ENCODE assay signal across 8 cellular contexts in genomic region chr3:16309558-16309957, GRCh38. TPM values are rescaled to one million over a fixed set of nuclear protein-coding genes. Genes with fewer than 3 reads are reported as not detected.
A peak's percentile ranks its signal among the peaks of the same experiment; 100 is the strongest.
DNase-seq lines count a peak whose midpoint lies in the region; ATAC-seq and TF ChIP-seq lines count a peak whose summit lies in the region.

No MANE protein-coding gene starts in this region.

- H3K4me3 ChIP-seq in epithelial cell of esophagus (ENCODE audit: low read length) (no peak overlapping the region), coronary artery (no peak overlapping the region)

- no peaks in the 10 kb centered on the region for H3K9me3 Mint-ChIP-seq in T-cell

- H3K4me1 Mint-ChIP-seq in T-cell = peaks cover 92 to 93% (median 93%) of the 10 kb centered on the region in 3 donors

- no peak overlapping the region for H3K27ac ChIP-seq in coronary artery

- H3K4me3 Mint-ChIP-seq in T-cell = peak overlapping the region; percentile 74 to 88 (median 80)

- no peaks in the 10 kb centered on the region for H3K27me3 Mint-ChIP-seq in T-cell

- CTCF ChIA-PET in T-cell (lab: Charles Lee) = interaction anchor here in 1 of 2 donors (0.6 kb wide), 1 partner anchor 1354 kb away, joined by 4 read pairs; no protein-coding TSS in a partner anchor

- peak overlapping the region; percentile 98 to 99 for H3K27ac Mint-ChIP-seq in T-cell

- DNase-seq in stimulated activated CD4-positive, alpha-beta T cell treated with anti-CD3 and anti-CD28 coated beads, Interleukin-1b, Interleukin-23, amount 100 ng/mL, for 48 hours = peak; percentile 52
- DNase-seq in stimulated activated CD4-positive, alpha-beta T cell treated with anti-CD3 and anti-CD28 coated beads, Interleukin-2, amount 100 ng/mL, for 48 hours = no peak
- peak in 20 of 34 experiments; percentile 24 to 62 (median 42) for DNase-seq in T-cell
- DNase-seq in epithelial cell of esophagus (ENCODE audit: low read depth) = peak; percentile 79
- no peak for DNase-seq in mucosa of gallbladder (ENCODE audit: low spot score)
- no peak for DNase-seq in GM03348 (ENCODE audit: low spot score)
- DNase-seq in coronary artery (ENCODE audit: low spot score) = no peak

- no peak for TF ChIP-seq CTCF in epithelial cell of esophagus (IDR thresholded peaks at IDR 0.05; ENCODE audit: insufficient read depth, low read depth, low read length, missing control alignments)
- TF ChIP-seq CTCF in coronary artery (IDR thresholded peaks at IDR 0.05) = no peak

- POLR2A ChIA-PET in T-cell (lab: Charles Lee) = interaction anchor here in 1 of 2 donors (1.0 kb wide), 1 partner anchor 21 kb away, joined by 6 read pairs; no protein-coding TSS in a partner anchor

- H3K36me3 Mint-ChIP-seq in T-cell = peaks cover 58% of the 10 kb centered on the region

- ATAC-seq in HG03139 (IDR thresholded peaks at IDR 0.05; ENCODE audit: unreplicated experiment) = peak; percentile 85
- peak; percentile 69 to 85 (median 84) for ATAC-seq in T-cell (replicated peaks in 1 of 4)

RNA-seq across cellular contexts. Expression of gene OXNAD1, which starts 44.5 kb away (rescaled TPM):
- total RNA-seq in T-cell (100 to 1,000 TPM in 3 of 5 donors, 10 to 100 TPM in 2; 78.5 to 218 (median 101) TPM), mucosa of gallbladder (15.3 TPM)

RNA-seq across cellular contexts. Expression of gene DPH3, which starts 44.8 kb away (rescaled TPM):
- total RNA-seq in T-cell (10 to 100 TPM; 13.1 to 19.0 (median 14.4) TPM), mucosa of gallbladder (17.3 TPM)

Comparison
In these comparisons a context has a peak if more than half of its experiments do, and no peak if none do; other contexts are left out.
1. DNase-seq: peak in stimulated activated CD4-positive, alpha-beta T cell treated with anti-CD3 and anti-CD28 coated beads, Interleukin-1b, Interleukin-23, amount 100 ng/mL, for 48 hours (single experiment), T-cell (20 of 34) and epithelial cell of esophagus (single experiment); none in stimulated activated CD4-positive, alpha-beta T cell treated with anti-CD3 and anti-CD28 coated beads, Interleukin-2, amount 100 ng/mL, for 48 hours (0 of 2), mucosa of gallbladder (single experiment), GM03348 (single experiment) and coronary artery (single experiment).